In genomic region chrX:12894074-12894691, GRCh38 we compare ENCODE assay signal across 9 cellular contexts. TPM values are rescaled to one million over a fixed set of nuclear protein-coding genes. Genes with fewer than 3 reads are reported as not detected.
A peak's percentile ranks its signal among the peaks of the same experiment; 100 is the strongest.
DNase-seq lines count a peak whose midpoint lies in the region; ATAC-seq and TF ChIP-seq lines count a peak whose summit lies in the region.
"Had no signal": no experiment of that assay in that cellular context is flagged by ENCODE, and none has a peak within 500 bp of the region (broad histone marks: within the 10 kb centered on the region; RNA-seq: fewer than 3 reads in every experiment).

No MANE protein-coding gene starts in this region.

- no peak for ATAC-seq in HG03095 (IDR thresholded peaks at IDR 0.05; ENCODE audit: unreplicated experiment)

- no peak overlapping the region for H3K56ac ChIP-seq in mesendoderm (ENCODE audit: low read length)

- H3K4me3 Mint-ChIP-seq in CD4-positive, alpha-beta memory T cell, result no peak overlapping the region
- no peak overlapping the region for H3K4me3 Mint-ChIP-seq in chondrocyte (ENCODE audit: unreplicated experiment)
- H3K4me3 Mint-ChIP-seq in type B pancreatic cell, result no peak overlapping the region

- no peaks in the 10 kb centered on the region for H3K36me3 ChIP-seq in CD4-positive, alpha-beta memory T cell (ENCODE audit: insufficient read depth, low read length)
- H3K36me3 ChIP-seq in mesendoderm (ENCODE audit: control insufficient read depth, insufficient read depth, low read length), result no peaks in the 10 kb centered on the region

- DNase-seq in CD4-positive, alpha-beta memory T cell, result peak in 4 of 5 donors; percentile 16 to 45 (median 28)
- DNase-seq in HPDE6-E6E7 (ENCODE audit: extremely low spot score) (peak; percentile 20), UCSD-AML1 (lab: John Stamatoyannopoulos, UW; ENCODE audit: unreplicated experiment) (peak; percentile 53), chondrocyte (ENCODE audit: low spot score) (no peak), mesendoderm (peak; percentile 23), type B pancreatic cell (ENCODE audit: extremely low spot score, unreplicated experiment) (no peak), GM03348 (ENCODE audit: low spot score) (no peak)

- H3K4ac ChIP-seq in mesendoderm (ENCODE audit: low read depth, low read length), result no peak overlapping the region

- no peak overlapping the region for H3K4me2 ChIP-seq in mesendoderm (ENCODE audit: low read length)

- no peak overlapping the region for H3K23ac ChIP-seq in mesendoderm (ENCODE audit: low read length)

- no peak overlapping the region for H2AK5ac ChIP-seq in mesendoderm (ENCODE audit: low read length)

- TF ChIP-seq CTCF in chondrocyte (IDR thresholded peaks at IDR 0.05) (peak; percentile 81), type B pancreatic cell (conservative IDR thresholded peaks at IDR 0.05) (peak; percentile 73)

- no peaks in the 10 kb centered on the region for H3K9me3 Mint-ChIP-seq in CD4-positive, alpha-beta memory T cell
- H3K9me3 Mint-ChIP-seq in chondrocyte (ENCODE audit: low read depth) (peaks cover 17% of the 10 kb centered on the region), type B pancreatic cell (peaks cover 3% of the 10 kb centered on the region)

- no peak overlapping the region for H3K18ac ChIP-seq in mesendoderm (ENCODE audit: low read length)

- CTCF ChIA-PET in CD4-positive, alpha-beta memory T cell (lab: Charles Lee; ENCODE audit: partially characterized antibody), result interaction anchor here (2.7 kb wide), 1 partner anchor 79 kb away, joined by 17 read pairs; no protein-coding TSS in a partner anchor

- no peak overlapping the region for H2BK15ac ChIP-seq in mesendoderm (replicated peaks; ENCODE audit: low read depth)

- H2BK120ac ChIP-seq in mesendoderm (ENCODE audit: low read depth, low read length), result no peak overlapping the region

- H3K4me1 ChIP-seq in CD4-positive, alpha-beta memory T cell (ENCODE audit: insufficient read depth, low read length), result no peaks in the 10 kb centered on the region
- H3K4me1 ChIP-seq in mesendoderm (ENCODE audit: control insufficient read depth, low read depth, low read length), result no peaks in the 10 kb centered on the region

- H3K27ac Mint-ChIP-seq in CD4-positive, alpha-beta memory T cell, result peak overlapping the region in 1 of 7 donors; percentile 16
- H3K27ac Mint-ChIP-seq in chondrocyte (ENCODE audit: unreplicated experiment) (no peak overlapping the region), type B pancreatic cell (no peak overlapping the region)

- H3K9me3 ChIP-seq in CD4-positive, alpha-beta memory T cell (ENCODE audit: control insufficient read depth in 1 of 2, low read length in 2 of 2), result no peaks in the 10 kb centered on the region

- H3K27me3 ChIP-seq in CD4-positive, alpha-beta memory T cell (ENCODE audit: insufficient read depth, low read length), result no peaks in the 10 kb centered on the region
- no peaks in the 10 kb centered on the region for H3K27me3 ChIP-seq in mesendoderm (ENCODE audit: insufficient read depth, low read length, poor library complexity)

- POLR2A ChIA-PET in CD4-positive, alpha-beta memory T cell (lab: Charles Lee; ENCODE audit: partially characterized antibody), result no interaction called here

- H3K79me1 ChIP-seq in mesendoderm (ENCODE audit: low read length), result no peaks in the 10 kb centered on the region

- no CpG with 5 or more reads among the region's 7 CpGs for WGBS in mesendoderm (ENCODE audit: extremely low coverage, insufficient coverage, low lambda C conversion rate)

- H3K27me3 Mint-ChIP-seq in CD4-positive, alpha-beta memory T cell, result no peaks in the 10 kb centered on the region
- H3K27me3 Mint-ChIP-seq in chondrocyte (ENCODE audit: low read depth), result peaks cover 2% of the 10 kb centered on the region
- no peaks in the 10 kb centered on the region for H3K27me3 Mint-ChIP-seq in type B pancreatic cell

- H2BK5ac ChIP-seq in mesendoderm (ENCODE audit: low read length), result no peak overlapping the region

- H3K27ac ChIP-seq in CD4-positive, alpha-beta memory T cell (ENCODE audit: low read depth, low read length), result no peak overlapping the region
- H3K27ac ChIP-seq in mesendoderm (ENCODE audit: low read depth, low read length), result no peak overlapping the region

- no peak overlapping the region for H3K9ac ChIP-seq in mesendoderm (ENCODE audit: low read length)

- H3K36me3 Mint-ChIP-seq in CD4-positive, alpha-beta memory T cell, result no peaks in the 10 kb centered on the region
- H3K36me3 Mint-ChIP-seq in chondrocyte (ENCODE audit: low read depth), result no peaks in the 10 kb centered on the region
- H3K36me3 Mint-ChIP-seq in type B pancreatic cell, result no peaks in the 10 kb centered on the region

- intact Hi-C loops in CD4-positive, alpha-beta memory T cell (cut with micrococcal nuclease), result loop anchor here (1.0 to 10.0 kb wide), 3 partner anchors 80 to 1749 kb away; no protein-coding TSS in a partner anchor

- H4K8ac ChIP-seq in mesendoderm (ENCODE audit: low read depth, low read length), result peak overlapping the region; percentile 0

- no peaks in the 10 kb centered on the region for H3K79me2 ChIP-seq in mesendoderm (ENCODE audit: control insufficient read depth, insufficient read depth, low read length)

- H4K5ac ChIP-seq in mesendoderm (ENCODE audit: low read length), result no peak overlapping the region

- H3K4me3 ChIP-seq in CD4-positive, alpha-beta memory T cell (ENCODE audit: low read length in 2 of 2), result no peak overlapping the region
- no peak overlapping the region for H3K4me3 ChIP-seq in mesendoderm (ENCODE audit: low read length)

- peaks cover 0 to 4% (median 2%) of the 10 kb centered on the region in 4 donors for H3K4me1 Mint-ChIP-seq in CD4-positive, alpha-beta memory T cell
- peaks cover 16% of the 10 kb centered on the region for H3K4me1 Mint-ChIP-seq in chondrocyte (ENCODE audit: low read depth)
- no peaks in the 10 kb centered on the region for H3K4me1 Mint-ChIP-seq in type B pancreatic cell (ENCODE audit: unreplicated experiment)

RNA-seq across cellular contexts. Expression of gene TLR8, which starts 12.2 kb away (rescaled TPM):
- total RNA-seq in CD4-positive, alpha-beta memory T cell, result under 1 TPM; 0.26 to 0.33 TPM
- not detected for polyA plus RNA-seq in CD4-positive, alpha-beta memory T cell
- total RNA-seq in chondrocyte (not detected in 3 replicates), type B pancreatic cell (ENCODE audit: low replicate concordance) (not detected in 2 replicates)
- not detected for polyA plus RNA-seq in mesendoderm (2013, experiment 1 of 2)
- not detected for polyA plus RNA-seq in mesendoderm (2013, experiment 2 of 2)
- total RNA-seq: HT1080 had no signal

RNA-seq across cellular contexts. Expression of gene TLR7, which starts 27.3 kb away (rescaled TPM):
- under 1 TPM in 1 of 2 experiments, not detected in 1; 0.06 TPM for total RNA-seq in CD4-positive, alpha-beta memory T cell
- polyA plus RNA-seq in CD4-positive, alpha-beta memory T cell, result under 1 TPM in 1 of 2 donors, not detected in 1; 0.16 TPM
- total RNA-seq in chondrocyte (not detected in 3 replicates), type B pancreatic cell (ENCODE audit: low replicate concordance) (0.05 TPM in 1 of 2 replicates, not detected in the other)
- 0.03 TPM for polyA plus RNA-seq in mesendoderm (2013, experiment 1 of 2)
- polyA plus RNA-seq in mesendoderm (2013, experiment 2 of 2), result 0.01 TPM
- total RNA-seq: HT1080 had no signal

Comparison
In these comparisons a context has a peak if more than half of its experiments do, and no peak if none do; other contexts are left out.
1. DNase-seq: peak in CD4-positive, alpha-beta memory T cell (4 of 5), HPDE6-E6E7 (single experiment), UCSD-AML1 (single experiment) and mesendoderm (single experiment); none in chondrocyte (single experiment), type B pancreatic cell (single experiment) and GM03348 (single experiment).